Comparison of ENCODE assay signal across 28 cellular contexts in genomic region chr7:93359520-93360198, GRCh38.
DNase-seq lines count a peak whose midpoint lies in the region; ATAC-seq and TF ChIP-seq lines count a peak whose summit lies in the region.
"Had no signal": no experiment of that assay in that cellular context is flagged by ENCODE, and none has a peak within 500 bp of the region (broad histone marks: within the 10 kb centered on the region; RNA-seq: fewer than 3 reads in every experiment).

No MANE protein-coding gene starts in this region.

- H3K36me3 ChIP-seq in thyroid gland = no peaks in the 10 kb centered on the region
- H3K36me3 ChIP-seq: neutrophil, uterus had no signal

- no peak for ATAC-seq in GM19035 (IDR thresholded peaks at IDR 0.05; ENCODE audit: unreplicated experiment)
- ATAC-seq: activated CD8-positive, alpha-beta T cell treated with anti-CD3 and anti-CD28 coated beads, Interleukin-2, amount 10 ng/mL, durations not matched to agents 7 days and 5 days; gastrocnemius medialis; K562; lower lobe of right lung; right cardiac atrium had no signal

- WGBS in thyroid gland, 2 donors = 59 to 72% methylated on average over 2 of the region's 2 CpGs

- no peaks in the 10 kb centered on the region for H3K27me3 ChIP-seq in thyroid gland
- H3K27me3 ChIP-seq: gastrocnemius medialis, neutrophil, uterus had no signal

- TF ChIP-seq CTCF in thyroid gland (IDR thresholded peaks at IDR 0.05) = no peak

- H3K27ac ChIP-seq in thyroid gland = no peak overlapping the region
- H3K27ac ChIP-seq: gastrocnemius medialis, lower lobe of right lung, neutrophil, thoracic aorta, uterus had no signal

- no peak overlapping the region for H3K4me3 ChIP-seq in thyroid gland (replicated peaks in 1 of 3)
- H3K4me3 ChIP-seq: gastrocnemius medialis, K562, lower lobe of right lung, smooth muscle cell, thoracic aorta, uterus had no signal

- DNase-seq in NCI-H2196 (lab: John Stamatoyannopoulos, UW; ENCODE audit: unreplicated experiment) = peak; percentile 9
- no peak for DNase-seq in NCI-H2196 treated with DMSO at 0.1 percent for 48 hours (lab: John Stamatoyannopoulos, UW; ENCODE audit: unreplicated experiment)
- peak; percentile 63 to 78 for DNase-seq in NCI-H187 (lab: John Stamatoyannopoulos, UW)
- peak; percentile 30 for DNase-seq in NCI-H774 (lab: John Stamatoyannopoulos, UW)
- peak; percentile 45 to 49 for DNase-seq in thyroid gland
- no peak for DNase-seq in NCI-H1930 (lab: John Stamatoyannopoulos, UW)
- no peak for DNase-seq in cortex of kidney (lab: John Stamatoyannopoulos, UW)
- DNase-seq: activated CD4-positive, alpha-beta T cell treated with anti-CD3 and anti-CD28 coated beads for 4 hours; activated CD8-positive, alpha-beta T cell treated with anti-CD3 and anti-CD28 coated beads, Interleukin-2, amount 10 ng/mL, durations not matched to agents 7 days and 5 days; amygdala; Caco-2; gastrocnemius medialis; GOT3; lower lobe of right lung; midbrain; naive B cell; NCI-H1048; NCI-H446; NK-92 treated with Interleukin-12 subunit alpha and Interleukin-12 subunit beta, amount 100 ng/mL, for 24 hours; posterior cingulate gyrus; right cardiac atrium; SIG-M5; uterus had no signal

- intact Hi-C loops in thyroid gland (cut with DNase I) = no loop called here

- peaks cover 3 to 9% of the 10 kb centered on the region in 2 donors for H3K4me1 ChIP-seq in thyroid gland
- H3K4me1 ChIP-seq: Caco-2, gastrocnemius medialis, lower lobe of right lung, uterus had no signal

- H3K9me3 ChIP-seq in thyroid gland = no peaks in the 10 kb centered on the region
- H3K9me3 ChIP-seq: Caco-2, gastrocnemius medialis, lower lobe of right lung, neutrophil, thoracic aorta, uterus had no signal

- TF ChIP-seq POLR2A in thyroid gland (IDR thresholded peaks at IDR 0.05) = no peak

Comparison
In these comparisons a context has a peak if more than half of its experiments do, and no peak if none do; other contexts are left out.
1. DNase-seq: peak in NCI-H2196 (single experiment), NCI-H187 (2 of 2), NCI-H774 (single experiment) and thyroid gland (2 of 2); none in NCI-H2196 treated with DMSO at 0.1 percent for 48 hours (single experiment), NCI-H1930 (0 of 2) and cortex of kidney (single experiment).